8 cellular contexts compared by ENCODE assay signal in genomic region chr3:49940667-49941249, GRCh38. TPM values are rescaled to one million over a fixed set of nuclear protein-coding genes. Genes with fewer than 3 reads are reported as not detected.
DNase-seq lines count a peak whose midpoint lies in the region; ATAC-seq, FAIRE-seq and TF ChIP-seq lines count a peak whose summit lies in the region.

No MANE protein-coding gene starts in this region.

- TF ChIP-seq CTCF in PC-3 (conservative IDR thresholded peaks at IDR 0.05; ENCODE audit: low read depth, low read length) (no peak), esophagus squamous epithelium (IDR thresholded peaks at IDR 0.05) (no peak), sigmoid colon (IDR thresholded peaks at IDR 0.05) (no peak)

- BruUV-seq in PC-3 (replicated peaks; lab: Mats Ljungman, UMichigan), result TSS peak; percentile 71

- H3K9me3 ChIP-seq in PC-3 (ENCODE audit: low read length) (no peaks in the 10 kb centered on the region), esophagus squamous epithelium (no peaks in the 10 kb centered on the region), sigmoid colon (no peaks in the 10 kb centered on the region)

- H3K27me3 ChIP-seq in PC-3 (ENCODE audit: low read length) (no peaks in the 10 kb centered on the region), esophagus squamous epithelium (no peaks in the 10 kb centered on the region), sigmoid colon (no peaks in the 10 kb centered on the region)

- no peaks in the 10 kb centered on the region for H3F3A ChIP-seq in PC-3 (ENCODE audit: low read length, unreplicated experiment)

- H3K4me3 ChIP-seq in PC-3 (ENCODE audit: low read length) (peak overlapping the region; percentile 91), esophagus squamous epithelium (peak overlapping the region; percentile 63 to 80 (median 78)), sigmoid colon (peak overlapping the region; percentile 64 to 93 (median 80))

- H4K20me1 ChIP-seq in PC-3 (ENCODE audit: low read length), result peaks cover 18% of the 10 kb centered on the region

- peak overlapping the region; percentile 96 for H3K4me2 ChIP-seq in PC-3 (ENCODE audit: low read length)

- CTCF ChIA-PET in PC-3 (lab: Charles Lee), result interaction anchor here (0.7 kb wide), 1 partner anchor 292 kb away, joined by 20 read pairs; no protein-coding TSS in a partner anchor

- no peak for TF ChIP-seq POLR2A in esophagus squamous epithelium (IDR thresholded peaks at IDR 0.05)
- TF ChIP-seq POLR2A in sigmoid colon (IDR thresholded peaks at IDR 0.05), result no peak

- no peaks in the 10 kb centered on the region for H3K9me2 ChIP-seq in PC-3 (replicated peaks; ENCODE audit: low read length)

- 3 to 5% methylated on average over 23 of the region's 23 CpGs for WGBS in esophagus squamous epithelium, 2 donors
- 5 to 9% methylated on average over 23 of the region's 23 CpGs for WGBS in sigmoid colon, 2 donors

- TF ChIP-seq EP300 in sigmoid colon (IDR thresholded peaks at IDR 0.05), result no peak

- H3K9ac ChIP-seq in PC-3 (ENCODE audit: low read length), result peak overlapping the region; percentile 84

- POLR2A ChIA-PET in PC-3 (lab: Charles Lee; ENCODE audit: unreplicated experiment), result interaction anchor here (1.0 to 1.6 kb wide), 3 partner anchors 10 to 34 kb away, joined by 3 to 9 read pairs (median 5); partner anchors contain the start of gene MON1A

- ATAC-seq in GM18867 (IDR thresholded peaks at IDR 0.05; ENCODE audit: unreplicated experiment), result peak; percentile 10
- no peak for ATAC-seq in PC-3
- no peak for ATAC-seq in HG02870 (IDR thresholded peaks at IDR 0.05; ENCODE audit: unreplicated experiment)
- ATAC-seq in HG02642 (IDR thresholded peaks at IDR 0.05; ENCODE audit: poor library complexity, unreplicated experiment), result no peak

- H3K79me2 ChIP-seq in PC-3 (ENCODE audit: low read length), result peaks cover 54% of the 10 kb centered on the region

- DNase-seq in PC-3, result no peak
- no peak for DNase-seq in esophagus squamous epithelium (lab: John Stamatoyannopoulos, UW)
- peak; percentile 6 for DNase-seq in sigmoid colon
- DNase-seq in HTR-8/SVneo (ENCODE audit: insufficient read length, low spot score), result no peak
- DNase-seq in AG08395 (ENCODE audit: low spot score), result no peak

- H3K36me3 ChIP-seq in PC-3 (ENCODE audit: low read depth, low read length) (0 out of 2 replicates have a peak, but pooled peaks cover 3% of the 10 kb centered on the region), esophagus squamous epithelium (peaks cover 0 to 13% (median 0%) of the 10 kb centered on the region in 3 donors), sigmoid colon (peaks cover 0 to under 1% (median 0%) of the 10 kb centered on the region in 4 donors)

- H3K4me1 ChIP-seq in PC-3 (ENCODE audit: insufficient read depth, low read length) (peaks cover 4% of the 10 kb centered on the region), esophagus squamous epithelium (peaks cover 11 to 36% (median 22%) of the 10 kb centered on the region in 3 donors), sigmoid colon (peaks cover 0 to 25% (median 22%) of the 10 kb centered on the region in 4 donors)

- no peak for FAIRE-seq in HTR-8/SVneo (lab: Jason Lieb, UNC)

- intact Hi-C loops in PC-3 (cut with micrococcal nuclease), result loop anchor here (1.0 kb wide), 1 partner anchor 11 kb away; the partner anchor contains the start of gene MON1A
- intact Hi-C loops in esophagus squamous epithelium (cut with DNase I), result no loop called here
- intact Hi-C loops in sigmoid colon (cut with DNase I), result no loop called here

- peak overlapping the region; percentile 81 for H2AFZ ChIP-seq in PC-3 (ENCODE audit: low read length)

- H3K27ac ChIP-seq in PC-3 (ENCODE audit: low read length), result peak overlapping the region; percentile 82
- H3K27ac ChIP-seq in esophagus squamous epithelium, result peak overlapping the region; percentile 92 to 96 (median 94)
- peak overlapping the region; percentile 90 to 96 (median 94) for H3K27ac ChIP-seq in sigmoid colon

RNA-seq across cellular contexts. Expression of gene RBM6, which starts 0.8 kb away (rescaled TPM):
- total RNA-seq in PC-3 (2014; rRNA removed) (64.6 and 73.5 TPM in 2 replicates), esophagus squamous epithelium (10 to 100 TPM; 32.2 to 85.1 (median 42.7) TPM), sigmoid colon (100 to 1,000 TPM in 1 of 4 donors, 10 to 100 TPM in 3; 61.0 to 215 (median 93.6) TPM)
- 10 to 100 TPM; 13.6 to 78.0 (median 21.6) TPM for polyA plus RNA-seq in sigmoid colon

RNA-seq across cellular contexts. Expression of gene MON1A, which starts 11.1 kb away (rescaled TPM):
- total RNA-seq in PC-3 (2014; rRNA removed) (20.8 and 24.9 TPM in 2 replicates), esophagus squamous epithelium (10 to 100 TPM; 12.9 to 17.2 (median 14.1) TPM), sigmoid colon (10 to 100 TPM; 10.4 to 16.3 (median 12.5) TPM)
- 10 to 100 TPM in 1 of 3 donors, 1 to 10 TPM in 2; 5.4 to 10.3 (median 7.9) TPM for polyA plus RNA-seq in sigmoid colon

RNA-seq across cellular contexts. Expression of gene MST1R, which starts 37.1 kb away (rescaled TPM):
- total RNA-seq in PC-3 (2014; rRNA removed) (39.0 and 70.6 TPM in 2 replicates), esophagus squamous epithelium (10 to 100 TPM in 3 of 4 donors, 1 to 10 TPM in 1; 5.4 to 26.5 (median 14.5) TPM), sigmoid colon (1 to 10 TPM; 1.2 to 4.2 (median 2.1) TPM)
- polyA plus RNA-seq in sigmoid colon, result 100 to 1,000 TPM in 1 of 3 donors, 10 to 100 TPM in 2; 15.7 to 106 (median 24.0) TPM
